In genomic region chr15:78130466-78131294, GRCh38 we compare ENCODE assay signal across 8 cellular contexts. TPM values are rescaled to one million over a fixed set of nuclear protein-coding genes. Genes with fewer than 3 reads are reported as not detected.
A peak's percentile ranks its signal among the peaks of the same experiment; 100 is the strongest.
DNase-seq lines count a peak whose midpoint lies in the region; ATAC-seq and TF ChIP-seq lines count a peak whose summit lies in the region.

No MANE protein-coding gene starts in this region.

- no peaks in the 10 kb centered on the region for H3K9me3 ChIP-seq in PC-3 (ENCODE audit: low read length)

- H3K4me3 Mint-ChIP-seq in endothelial cell (ENCODE audit: unreplicated experiment) (peak overlapping the region; percentile 85), progenitor cell of endocrine pancreas (ENCODE audit: low read depth) (peak overlapping the region; percentile 87)

- DNase-seq in DMS53 treated with DMSO at 0.1 percent for 48 hours (lab: John Stamatoyannopoulos, UW; ENCODE audit: unreplicated experiment) (peak; percentile 27), PC-3 (no peak), endothelial cell (ENCODE audit: low spot score) (no peak), progenitor cell of endocrine pancreas (ENCODE audit: low spot score, unreplicated experiment) (no peak), NCI-H1930 (lab: John Stamatoyannopoulos, UW) (no peak), NCI-H1436 treated with DMSO at 0.1 percent for 48 hours (lab: John Stamatoyannopoulos, UW) (no peak), OCI-M2 (lab: John Stamatoyannopoulos, UW; ENCODE audit: unreplicated experiment) (no peak)

- no peaks in the 10 kb centered on the region for H3K79me2 ChIP-seq in PC-3 (ENCODE audit: low read length)

- peaks cover 42% of the 10 kb centered on the region for H3K4me1 ChIP-seq in PC-3 (ENCODE audit: insufficient read depth, low read length)

- H3K36me3 Mint-ChIP-seq in endothelial cell (ENCODE audit: low read depth, unreplicated experiment) (no peaks in the 10 kb centered on the region), progenitor cell of endocrine pancreas (ENCODE audit: insufficient read depth) (peaks cover 2% of the 10 kb centered on the region)

- H3K4me1 Mint-ChIP-seq in endothelial cell (ENCODE audit: unreplicated experiment) (peaks cover 9% of the 10 kb centered on the region), progenitor cell of endocrine pancreas (ENCODE audit: low read depth) (peaks cover 30% of the 10 kb centered on the region)

- TF ChIP-seq CTCF in PC-3 (conservative IDR thresholded peaks at IDR 0.05; ENCODE audit: low read depth, low read length): no peak
- TF ChIP-seq CTCF in endothelial cell (IDR thresholded peaks at IDR 0.05; ENCODE audit: unreplicated experiment): no peak
- no peak for TF ChIP-seq CTCF in progenitor cell of endocrine pancreas (IDR thresholded peaks at IDR 0.05; ENCODE audit: unreplicated experiment)

- no peak overlapping the region for H3K27ac Mint-ChIP-seq in endothelial cell (ENCODE audit: unreplicated experiment)
- peak overlapping the region; percentile 93 for H3K27ac Mint-ChIP-seq in progenitor cell of endocrine pancreas

- H3K27me3 Mint-ChIP-seq in endothelial cell (ENCODE audit: unreplicated experiment) (peaks cover 9% of the 10 kb centered on the region), progenitor cell of endocrine pancreas (no peaks in the 10 kb centered on the region)

- CTCF ChIA-PET in PC-3 (lab: Charles Lee): interaction anchor here (0.6 to 1.5 kb wide), 5 partner anchors 26 to 162 kb away, joined by 3 to 9 read pairs (median 5); no protein-coding TSS in a partner anchor

- no peak overlapping the region for H3K27ac ChIP-seq in PC-3 (ENCODE audit: low read length)

- intact Hi-C loops in PC-3 (cut with micrococcal nuclease): loop anchor here (5.0 kb wide), 2 partner anchors 67 to 112 kb away; no protein-coding TSS in a partner anchor

- POLR2A ChIA-PET in PC-3 (lab: Charles Lee; ENCODE audit: unreplicated experiment): no interaction called here

- no peak overlapping the region for H3K9ac ChIP-seq in PC-3 (ENCODE audit: low read length)

- H3K36me3 ChIP-seq in PC-3 (ENCODE audit: low read depth, low read length): no peaks in the 10 kb centered on the region

- no peaks in the 10 kb centered on the region for H3F3A ChIP-seq in PC-3 (ENCODE audit: low read length, unreplicated experiment)

- H4K20me1 ChIP-seq in PC-3 (ENCODE audit: low read length): no peaks in the 10 kb centered on the region

- peak overlapping the region; percentile 62; the same call in 1 of the 2 replicates for H3K4me3 ChIP-seq in PC-3 (ENCODE audit: low read length)

- BruUV-seq in PC-3 (replicated peaks; lab: Mats Ljungman, UMichigan): no TSS peak

- ATAC-seq in GM21529 (IDR thresholded peaks at IDR 0.05; ENCODE audit: unreplicated experiment) (peak; percentile 32), PC-3 (no peak)

- no peaks in the 10 kb centered on the region for H3K27me3 ChIP-seq in PC-3 (ENCODE audit: low read length)

- H3K4me2 ChIP-seq in PC-3 (ENCODE audit: low read length): peak overlapping the region; percentile 76; the same call in 1 of the 2 replicates

- H3K9me3 Mint-ChIP-seq in endothelial cell (ENCODE audit: unreplicated experiment) (no peaks in the 10 kb centered on the region), progenitor cell of endocrine pancreas (ENCODE audit: low read depth) (no peaks in the 10 kb centered on the region)

- H3K9me2 ChIP-seq in PC-3 (replicated peaks; ENCODE audit: low read length): no peaks in the 10 kb centered on the region

- H2AFZ ChIP-seq in PC-3 (ENCODE audit: low read length): no peak overlapping the region

RNA-seq across cellular contexts. Expression of gene CIB2, which starts 0.6 kb away (rescaled TPM):
- total RNA-seq in PC-3 (2014; rRNA removed) (7.3 and 10.4 TPM in 2 replicates), endothelial cell (ENCODE audit: unreplicated experiment) (16.4 TPM), progenitor cell of endocrine pancreas (41.6 and 44.9 TPM in 2 replicates)

RNA-seq across cellular contexts. Expression of gene IDH3A, which starts 18.5 kb away (rescaled TPM):
- total RNA-seq in PC-3 (2014; rRNA removed) (55.0 and 78.8 TPM in 2 replicates), endothelial cell (ENCODE audit: unreplicated experiment) (19.9 TPM), progenitor cell of endocrine pancreas (34.9 and 35.4 TPM in 2 replicates)

RNA-seq across cellular contexts. Expression of gene SH2D7, which starts 38.3 kb away (rescaled TPM):
- not detected in 2 replicates for total RNA-seq in PC-3 (2014; rRNA removed)
- not detected for total RNA-seq in endothelial cell (ENCODE audit: unreplicated experiment)
- total RNA-seq in progenitor cell of endocrine pancreas: not detected in 2 replicates

RNA-seq across cellular contexts. Expression of gene TBC1D2B, which starts 53.2 kb away (rescaled TPM):
- total RNA-seq in PC-3 (2014; rRNA removed) (12.6 and 19.0 TPM in 2 replicates), endothelial cell (ENCODE audit: unreplicated experiment) (13.8 TPM), progenitor cell of endocrine pancreas (10.8 and 15.4 TPM in 2 replicates)
